In genomic region chr3:145251311-145251710, GRCh38 we compare ENCODE assay signal across 21 cellular contexts.
DNase-seq lines count a peak whose midpoint lies in the region; TF ChIP-seq lines count a peak whose summit lies in the region.
"Had no signal": no experiment of that assay in that cellular context is flagged by ENCODE, and none has a peak within 500 bp of the region (broad histone marks: within the 10 kb centered on the region; RNA-seq: fewer than 3 reads in every experiment).

No MANE protein-coding gene starts in this region.

- peak; percentile 53 for DNase-seq in D341Med (ENCODE audit: low spot score)
- DNase-seq in NCI-H524 treated with DMSO at 0.1 percent for 48 hours (lab: John Stamatoyannopoulos, UW) = peak; percentile 10
- DNase-seq in SK-N-DZ (ENCODE audit: low spot score) = peak; percentile 35
- DNase-seq in foreskin fibroblast = peak; percentile 14 to 35
- no peak for DNase-seq in HEK293T (ENCODE audit: extremely low spot score)
- DNase-seq in G401 (ENCODE audit: low spot score) = no peak
- DNase-seq in mesothelial cell of epicardium (ENCODE audit: low spot score in 2 of 2, unreplicated experiment in 2 of 2) = no peak
- no peak for DNase-seq in kidney glomerular epithelial cell (lab: John Stamatoyannopoulos, UW)
- DNase-seq: 8988T; C1 segment of cervical spinal cord; Calu3; CD4-positive, alpha-beta memory T cell; COR-L47; DMS 273 treated with DMSO at 0.1 percent for 48 hours; DMS79; EL; GF-D8; GM23248; H7; HCEC 1CT had no signal

- no peak overlapping the region for H3K4me3 ChIP-seq in foreskin fibroblast (ENCODE audit: low read depth in 1 of 2, low read length in 2 of 2)
- H3K4me3 ChIP-seq: A549, GM23248 had no signal

- POLR2A ChIA-PET in HEK293T (lab: Yijun Ruan, JAX) = no interaction called here

- H3K36me3 Mint-ChIP-seq in mesothelial cell of epicardium = peaks cover 7% of the 10 kb centered on the region

- no peaks in the 10 kb centered on the region for H3K4me1 Mint-ChIP-seq in mesothelial cell of epicardium
- H3K4me1 Mint-ChIP-seq: CD4-positive, alpha-beta memory T cell had no signal

- H3K27me3 Mint-ChIP-seq in mesothelial cell of epicardium (ENCODE audit: low read depth) = no peaks in the 10 kb centered on the region
- H3K27me3 Mint-ChIP-seq: CD4-positive, alpha-beta memory T cell had no signal

- no peak overlapping the region for H3K27ac Mint-ChIP-seq in mesothelial cell of epicardium

- in situ Hi-C loops in G401 (cut with HindIII; ENCODE audit: low sequenced_read_pairs) = no loop called here

- H3K9me3 Mint-ChIP-seq in mesothelial cell of epicardium = peaks cover 27% of the 10 kb centered on the region

- no peak overlapping the region for H3K4me3 Mint-ChIP-seq in mesothelial cell of epicardium
- H3K4me3 Mint-ChIP-seq: CD4-positive, alpha-beta memory T cell had no signal

- CTCF ChIA-PET in HEK293T (lab: Yijun Ruan, JAX) = no interaction called here

- TF ChIP-seq CTCF in foreskin fibroblast (IDR thresholded peaks at IDR 0.05; ENCODE audit: low read depth, low read length) (no peak), mesothelial cell of epicardium (IDR thresholded peaks at IDR 0.05; ENCODE audit: unreplicated experiment) (no peak)

TF ChIP-seq in HEK293T, 16 proteins besides CTCF, POLR2A, EP300 and RAD21:
- no peak for TF ChIP-seq FOXK2 (IDR thresholded peaks at IDR 0.05)
- no peak for TF ChIP-seq SUZ12 (IDR thresholded peaks at IDR 0.05)
- no peak for TF ChIP-seq FOXM1 (IDR thresholded peaks at IDR 0.05; ENCODE audit: borderline replicate concordance)
- TF ChIP-seq TARDBP (IDR thresholded peaks at IDR 0.05) = no peak
- TF ChIP-seq SP1 (IDR thresholded peaks at IDR 0.05) = no peak
- TF ChIP-seq L3MBTL2 (conservative IDR thresholded peaks at IDR 0.05) = no peak
- no peak for TF ChIP-seq NFRKB (IDR thresholded peaks at IDR 0.05)
- no peak for TF ChIP-seq HDGF (IDR thresholded peaks at IDR 0.05; ENCODE audit: borderline replicate concordance)
- TF ChIP-seq PKNOX1 (IDR thresholded peaks at IDR 0.05) = no peak
- TF ChIP-seq BHLHE40 (IDR thresholded peaks at IDR 0.05; ENCODE audit: borderline replicate concordance) = no peak
- TF ChIP-seq CTBP1 (IDR thresholded peaks at IDR 0.05; ENCODE audit: borderline replicate concordance) = no peak
- TF ChIP-seq ELF4 (IDR thresholded peaks at IDR 0.05) = no peak
- no peak for TF ChIP-seq ARNT (IDR thresholded peaks at IDR 0.05)
- no peak for TF ChIP-seq FOXA1 (IDR thresholded peaks at IDR 0.05)
- TF ChIP-seq ZNF384 (IDR thresholded peaks at IDR 0.05) = no peak
- no peak for TF ChIP-seq LEF1 (IDR thresholded peaks at IDR 0.05; ENCODE audit: borderline replicate concordance)

Comparison
In these comparisons a context has a peak if more than half of its experiments do, and no peak if none do; other contexts are left out.
1. DNase-seq: peak in D341Med (single experiment), NCI-H524 treated with DMSO at 0.1 percent for 48 hours (single experiment), SK-N-DZ (single experiment) and foreskin fibroblast (2 of 2); none in HEK293T (single experiment), G401 (single experiment), mesothelial cell of epicardium (0 of 2) and kidney glomerular epithelial cell (single experiment).